ENCODE assay signal across 13 cellular contexts in the genomic region with DNA sequence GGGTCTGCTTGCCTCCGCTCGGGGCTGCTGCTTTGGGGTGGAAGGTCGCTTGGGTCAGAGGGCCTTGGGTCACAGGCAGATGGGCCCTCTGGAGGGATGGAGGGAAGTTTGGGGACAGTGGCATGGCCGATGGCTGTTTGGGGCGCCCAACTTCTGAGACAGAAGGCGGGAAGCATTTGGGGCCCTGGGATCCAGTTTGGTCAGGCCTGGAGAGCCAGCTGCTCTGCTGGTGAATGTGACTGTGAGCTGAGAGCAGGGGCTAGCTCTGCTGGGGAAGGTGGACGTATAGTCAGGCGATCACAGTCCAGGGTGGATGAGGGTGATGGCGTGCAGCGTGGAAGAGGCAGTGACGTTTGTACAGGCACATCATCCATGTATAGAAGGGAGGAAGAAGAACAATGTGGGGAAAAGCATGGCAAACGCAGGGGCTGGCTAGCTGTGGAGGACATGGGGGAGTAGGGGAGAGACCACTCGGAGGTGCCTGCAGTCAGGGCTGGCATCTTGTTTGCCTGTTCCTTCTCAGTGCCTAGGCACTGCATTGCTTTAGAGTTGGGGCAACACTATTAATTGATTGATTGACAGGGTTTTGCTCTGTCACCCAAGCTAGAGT.
"Had no signal": no experiment of that assay in that cellular context is flagged by ENCODE, and none has a peak within 500 bp of the region (broad histone marks: within the 10 kb centered on the region; RNA-seq: fewer than 3 reads in every experiment).

No MANE protein-coding gene starts in this region.

- H3K36me3 Mint-ChIP-seq: activated CD4-positive, alpha-beta memory T cell treated with anti-CD3 and anti-CD28 coated beads for 36 hours; activated naive CD8-positive, alpha-beta T cell had no signal

- H3K9me3 Mint-ChIP-seq: activated B cell treated with CpG ODN at 0.5 μM for 24 hours; activated CD4-positive, alpha-beta memory T cell treated with anti-CD3 and anti-CD28 coated beads for 36 hours; activated CD4-positive, alpha-beta T cell treated with anti-CD3 and anti-CD28 coated beads, Interleukin-2, amount 10 ng/mL, durations not matched to agents 7 days and 5 days; activated naive CD4-positive, alpha-beta T cell treated with anti-CD3 and anti-CD28 coated beads for 36 hours; activated T-cell treated with anti-CD3 and anti-CD28 coated beads, Interleukin-2, amount 50 U/mL, for 4 hours; activated T-helper 17 cell treated with anti-CD3 and anti-CD28 coated beads, Interleukin-2, amount 50 U/mL, for 72 hours; T-helper 1 cell treated with Interleukin-12 subunit alpha and Interleukin-12 subunit beta and Interleukin-4 antibody, amounts not matched to agents 30 μg/mL and 1 μg/mL, for 36 hours had no signal

- H3K4me1 Mint-ChIP-seq: activated T-helper 17 cell treated with anti-CD3 and anti-CD28 coated beads, Interleukin-2, amount 50 U/mL, for 72 hours had no signal

- H3K27ac Mint-ChIP-seq: activated B cell treated with CpG ODN at 0.5 μM for 24 hours; activated CD4-positive, alpha-beta memory T cell treated with anti-CD3 and anti-CD28 coated beads for 36 hours; activated CD4-positive, alpha-beta T cell treated with anti-CD3 and anti-CD28 coated beads, Interleukin-2, amount 10 ng/mL, durations not matched to agents 7 days and 5 days; activated naive CD4-positive, alpha-beta T cell treated with anti-CD3 and anti-CD28 coated beads for 36 hours; activated naive CD8-positive, alpha-beta T cell; activated T-helper 17 cell treated with anti-CD3 and anti-CD28 coated beads, Interleukin-2, amount 50 U/mL, for 72 hours; T-helper 1 cell treated with Interleukin-12 subunit alpha and Interleukin-12 subunit beta and Interleukin-4 antibody, amounts not matched to agents 30 μg/mL and 1 μg/mL, for 36 hours had no signal

- DNase-seq: activated B cell treated with CpG ODN at 0.5 μM for 24 hours; activated CD4-positive, alpha-beta T cell treated with anti-CD3 and anti-CD28 coated beads for 1 hour; activated gamma-delta T cell; activated T-cell treated with anti-CD3 and anti-CD28 coated beads, Interleukin-2, amount 50 U/mL, for 4 hours; NCI-H1436 treated with DMSO at 0.1 percent for 48 hours; SHP77 treated with DMSO at 0.1 percent for 48 hours had no signal

- H3K4me3 Mint-ChIP-seq: activated B cell treated with CpG ODN at 0.5 μM for 24 hours; activated CD4-positive, alpha-beta memory T cell treated with anti-CD3 and anti-CD28 coated beads for 36 hours; activated CD4-positive, alpha-beta T cell treated with anti-CD3 and anti-CD28 coated beads, Interleukin-2, amount 10 ng/mL, durations not matched to agents 7 days and 5 days; activated naive CD4-positive, alpha-beta T cell treated with anti-CD3 and anti-CD28 coated beads for 36 hours; activated naive CD8-positive, alpha-beta T cell; activated T-cell treated with anti-CD3 and anti-CD28 coated beads, Interleukin-2, amount 50 U/mL, for 4 hours; activated T-helper 17 cell treated with anti-CD3 and anti-CD28 coated beads, Interleukin-2, amount 50 U/mL, for 72 hours; brain; T-helper 1 cell treated with Interleukin-12 subunit alpha and Interleukin-12 subunit beta and Interleukin-4 antibody, amounts not matched to agents 30 μg/mL and 1 μg/mL, for 36 hours had no signal
